ENCODE assay signal across 38 cellular contexts in the genomic region with DNA sequence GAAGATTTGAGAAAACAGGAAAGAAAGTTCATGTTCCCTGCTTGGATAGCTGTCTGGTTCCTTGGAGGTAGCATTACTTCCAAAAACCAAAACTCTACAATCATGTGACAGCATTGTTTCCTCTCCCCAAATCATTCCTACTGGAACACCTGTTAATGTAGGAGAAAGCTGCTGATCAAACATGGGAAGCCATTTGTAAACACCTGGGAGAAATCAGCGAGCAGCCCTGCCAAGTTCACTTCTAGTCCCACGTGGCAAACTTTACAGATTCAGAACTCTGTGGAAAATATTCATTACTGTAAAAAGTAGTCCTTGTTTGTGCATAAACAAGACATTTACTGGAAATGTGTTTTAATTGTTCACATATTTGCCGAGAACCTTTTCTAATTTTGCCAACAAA.
"Had no signal": no experiment of that assay in that cellular context is flagged by ENCODE, and none has a peak within 500 bp of the region (broad histone marks: within the 10 kb centered on the region; RNA-seq: fewer than 3 reads in every experiment).

No MANE protein-coding gene starts in this region.

- FAIRE-seq: colon had no signal

- H3K9me3 ChIP-seq: Peyer's patch had no signal

- H3K27me3 ChIP-seq: brain microvascular endothelial cell, Peyer's patch had no signal

- ATAC-seq: activated CD8-positive, alpha-beta memory T cell treated with anti-CD3 and anti-CD28 coated beads, Interleukin-2, amount 10 ng/mL, durations not matched to agents 7 days and 5 days; activated naive CD8-positive, alpha-beta T cell treated with anti-CD3 and anti-CD28 coated beads, Interleukin-2, amount 50 U/mL, for 24 hours; PC-3 had no signal

- H3K27ac ChIP-seq: brain microvascular endothelial cell, Peyer's patch, WERI-Rb-1 had no signal

- H3K4me3 ChIP-seq: Peyer's patch had no signal

- DNase-seq: activated CD4-positive, alpha-beta memory T cell treated with anti-CD3 and anti-CD28 coated beads, Interleukin-2, amount 10 ng/mL, durations not matched to agents 7 days and 5 days; activated CD4-positive, alpha-beta T cell treated with anti-CD3 and anti-CD28 coated beads for 1 hour; activated CD4-positive, alpha-beta T cell treated with anti-CD3 and anti-CD28 coated beads for 48 hours; activated CD4-positive, CD25-positive, alpha-beta regulatory T cell; activated CD8-positive, alpha-beta memory T cell treated with anti-CD3 and anti-CD28 coated beads for 24 hours; activated CD8-positive, alpha-beta memory T cell treated with anti-CD3 and anti-CD28 coated beads, Interleukin-2, amount 10 ng/mL, durations not matched to agents 7 days and 5 days; activated CD8-positive, alpha-beta memory T cell treated with anti-CD3 and anti-CD28 coated beads, Interleukin-2, amount 50 U/mL, for 48 hours; activated effector memory CD4-positive, alpha-beta T cell treated with Interleukin-2 at 50 U/mL for 16 hours; activated naive CD4-positive, alpha-beta T cell treated with anti-CD3 and anti-CD28 coated beads, Interleukin-2, amount 10 ng/mL, durations not matched to agents 7 days and 5 days; activated naive CD8-positive, alpha-beta T cell treated with anti-CD3 and anti-CD28 coated beads, Interleukin-2, amount 50 U/mL, for 24 hours; activated T-cell treated with anti-CD3 and anti-CD28 coated beads, Interleukin-2, amount 50 U/mL, for 48 hours; anterior cingulate cortex; brain microvascular endothelial cell; central memory CD4-positive, alpha-beta T cell; Kasumi-1; KG1; MM.1S; MV-4-11; NCI-H1092; NCI-H1417 treated with DMSO at 0.1 percent for 48 hours; NCI-H1694; NCI-H1930; NCI-H2171 treated with DMSO at 0.1 percent for 48 hours; NCI-H2227 treated with DMSO at 0.1 percent for 48 hours; NCI-H446; NCI-H524 treated with DMSO at 0.1 percent for 48 hours; NCI-H774; NK-92 treated with Interleukin-12 subunit alpha and Interleukin-12 subunit beta, amount 100 ng/mL, for 24 hours; PC-3; Peyer's patch; Right ventricle myocardium superior; RPMI8226; SW 1271; T-helper 1 cell; T-helper 2 cell; T-helper 9 cell; WERI-Rb-1 had no signal

- H3K4me1 ChIP-seq: Peyer's patch had no signal

- H3K36me3 ChIP-seq: brain microvascular endothelial cell, Peyer's patch, WERI-Rb-1 had no signal
